13 cellular contexts compared by ENCODE assay signal in the genomic region with DNA sequence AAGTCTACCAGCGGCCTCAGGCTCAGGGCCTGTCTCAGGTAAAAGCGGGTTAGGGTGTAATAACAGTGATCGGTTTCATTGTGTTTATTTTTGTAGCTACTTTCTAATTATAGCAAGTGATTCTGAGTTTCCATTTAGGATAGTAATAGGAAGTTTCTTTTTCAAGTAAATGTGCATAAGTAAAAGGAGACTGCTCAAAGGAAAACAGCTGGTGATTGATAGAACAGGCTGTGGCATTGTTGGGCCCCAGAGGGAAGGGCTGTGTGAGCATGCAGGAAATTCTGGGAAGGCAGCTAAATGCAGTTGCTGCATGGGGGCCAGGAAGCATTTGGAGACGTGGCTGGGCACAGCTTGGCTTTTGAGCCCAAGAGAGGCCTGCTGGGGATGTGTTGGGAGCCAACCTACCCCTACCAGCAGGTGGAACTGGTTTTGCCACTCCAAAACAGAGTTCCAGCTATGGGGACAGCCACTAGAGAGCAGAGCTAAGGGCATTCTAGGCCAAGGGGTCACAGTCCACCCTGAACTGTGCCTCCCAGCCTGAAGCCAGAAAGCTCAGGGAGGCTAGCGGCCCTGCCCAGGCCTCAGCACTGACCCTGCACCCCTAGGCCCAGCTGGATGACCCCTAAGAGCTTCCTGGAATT. TPM values are rescaled to one million over a fixed set of nuclear protein-coding genes. Genes with fewer than 3 reads are reported as not detected.
DNase-seq lines count a peak whose midpoint lies in the region; ATAC-seq, FAIRE-seq and TF ChIP-seq lines count a peak whose summit lies in the region.
"Had no signal": no experiment of that assay in that cellular context is flagged by ENCODE, and none has a peak within 500 bp of the region (broad histone marks: within the 10 kb centered on the region; RNA-seq: fewer than 3 reads in every experiment).

No MANE protein-coding gene starts in this region.

- H3K36me3 ChIP-seq in naive thymus-derived CD4-positive, alpha-beta T cell (ENCODE audit: control insufficient read depth in 2 of 3, insufficient read depth in 3 of 3, low read length in 3 of 3), result peaks cover 12 to 37% (median 21%) of the 10 kb centered on the region in 3 experiments
- no peaks in the 10 kb centered on the region for H3K36me3 ChIP-seq in small intestine (ENCODE audit: control insufficient read depth in 2 of 2, insufficient read depth in 2 of 2, low read length in 2 of 2)

- intact Hi-C loops in CD14-positive monocyte (cut with micrococcal nuclease), result loop anchor here in 1 of 2 donors (5.0 to 10.0 kb wide), 3 partner anchors 121 to 456 kb away; partner anchors contain the start of genes BRD7 and NKD1
- intact Hi-C loops in dendritic cell treated with granulocyte-macrophage colony-stimulating factor and Interleukin-4, amounts not matched to agents 40 ng/mL and 50 ng/mL, for 4 days (cut with micrococcal nuclease), result loop anchor here (5.0 to 10.0 kb wide), 4 partner anchors 121 to 646 kb away; partner anchors contain the start of genes BRD7 and NKD1
- intact Hi-C loops in naive thymus-derived CD4-positive, alpha-beta T cell (cut with micrococcal nuclease), result no loop called here

- peaks cover 17 to 21% (median 19%) of the 10 kb centered on the region in 7 donors for H3K9me3 Mint-ChIP-seq in CD14-positive monocyte
- H3K9me3 Mint-ChIP-seq in dendritic cell treated with granulocyte-macrophage colony-stimulating factor and Interleukin-4, amounts not matched to agents 40 ng/mL and 50 ng/mL, for 4 days, result peaks cover 21% of the 10 kb centered on the region
- peaks cover 0 to 21% (median 14%) of the 10 kb centered on the region in 11 donors for H3K9me3 Mint-ChIP-seq in naive thymus-derived CD4-positive, alpha-beta T cell

- H3K27me3 Mint-ChIP-seq in CD14-positive monocyte (ENCODE audit: low read depth in 3 of 3), result peaks cover 0 to 1% (median 0%) of the 10 kb centered on the region in 3 donors
- no peaks in the 10 kb centered on the region for H3K27me3 Mint-ChIP-seq in dendritic cell treated with granulocyte-macrophage colony-stimulating factor and Interleukin-4, amounts not matched to agents 40 ng/mL and 50 ng/mL, for 4 days
- H3K27me3 Mint-ChIP-seq in naive thymus-derived CD4-positive, alpha-beta T cell, result no peaks in the 10 kb centered on the region

- H3K4me1 ChIP-seq in naive thymus-derived CD4-positive, alpha-beta T cell (ENCODE audit: control insufficient read depth in 2 of 2, insufficient read depth in 2 of 2, low read length in 2 of 2), result peaks cover 17% of the 10 kb centered on the region in 2 donors
- no peaks in the 10 kb centered on the region for H3K4me1 ChIP-seq in small intestine (ENCODE audit: control insufficient read depth in 2 of 2, insufficient read depth in 1 of 2, low read depth in 1 of 2, low read length in 1 of 2)

- no peak overlapping the region for H3K4me3 ChIP-seq in naive thymus-derived CD4-positive, alpha-beta T cell (ENCODE audit: low read length)
- no peak overlapping the region for H3K4me3 ChIP-seq in small intestine (ENCODE audit: low read depth in 1 of 2, low read length in 2 of 2)
- H3K4me3 ChIP-seq: K562 had no signal

- TF ChIP-seq CTCF in CD14-positive monocyte (IDR thresholded peaks at IDR 0.05) (no peak), GM13977 (IDR thresholded peaks at IDR 0.05; ENCODE audit: extremely low read depth, insufficient read depth, missing control alignments) (peak; percentile 6)

- in situ Hi-C loops in GM13977 (cut with MboI; ENCODE audit: low pct_unique_long_range_greater_than_20kb, low sequenced_read_pairs, unreplicated experiment), result loop anchor here (10.0 kb wide), 1 partner anchor 304 kb away; the partner anchor contains the start of gene BRD7

- no peak overlapping the region for H3K4me3 Mint-ChIP-seq in CD14-positive monocyte
- H3K4me3 Mint-ChIP-seq in dendritic cell treated with granulocyte-macrophage colony-stimulating factor and Interleukin-4, amounts not matched to agents 40 ng/mL and 50 ng/mL, for 4 days, result no peak overlapping the region
- peak overlapping the region in 3 of 10 donors; percentile 13 to 83 (median 81) for H3K4me3 Mint-ChIP-seq in naive thymus-derived CD4-positive, alpha-beta T cell

- 49 to 64% (median 57%) methylated on average over 5 of the region's 5 CpGs for WGBS in small intestine, 3 donors

- H3K36me3 Mint-ChIP-seq in CD14-positive monocyte, result peaks cover 51 to 54% of the 10 kb centered on the region in 2 donors
- H3K36me3 Mint-ChIP-seq in dendritic cell treated with granulocyte-macrophage colony-stimulating factor and Interleukin-4, amounts not matched to agents 40 ng/mL and 50 ng/mL, for 4 days (ENCODE audit: low read depth), result peaks cover 70% of the 10 kb centered on the region
- H3K36me3 Mint-ChIP-seq in naive thymus-derived CD4-positive, alpha-beta T cell, result peaks cover 14 to 69% (median 40%) of the 10 kb centered on the region in 5 donors

- H3K27me3 ChIP-seq in naive thymus-derived CD4-positive, alpha-beta T cell (ENCODE audit: control insufficient read depth in 2 of 2, insufficient read depth in 2 of 2, low read length in 2 of 2), result no peaks in the 10 kb centered on the region
- H3K27me3 ChIP-seq in small intestine (ENCODE audit: control insufficient read depth in 2 of 2, insufficient read depth in 2 of 2, low read length in 2 of 2), result no peaks in the 10 kb centered on the region

- CTCF ChIA-PET in naive thymus-derived CD4-positive, alpha-beta T cell (lab: Charles Lee), result interaction anchor here (0.5 to 15.0 kb wide), 17 partner anchors 11 to 457 kb away, joined by 3 to 225 read pairs (median 6); partner anchors contain the start of genes CYLD and SNX20

- ATAC-seq in naive thymus-derived CD4-positive, alpha-beta T cell, result no peak
- ATAC-seq in GM21576 (IDR thresholded peaks at IDR 0.05; ENCODE audit: unreplicated experiment), result no peak
- ATAC-seq in HG03342 (IDR thresholded peaks at IDR 0.05; ENCODE audit: unreplicated experiment), result no peak
- ATAC-seq: K562, right cardiac atrium had no signal

- no peak for FAIRE-seq in small intestine (lab: Jason Lieb, UNC)
- FAIRE-seq: K562 had no signal

- peaks cover 41% of the 10 kb centered on the region for H3K4me1 Mint-ChIP-seq in CD14-positive monocyte
- H3K4me1 Mint-ChIP-seq in dendritic cell treated with granulocyte-macrophage colony-stimulating factor and Interleukin-4, amounts not matched to agents 40 ng/mL and 50 ng/mL, for 4 days (ENCODE audit: low read depth), result peaks cover 52% of the 10 kb centered on the region
- peaks cover 35 to 54% (median 52%) of the 10 kb centered on the region in 7 donors for H3K4me1 Mint-ChIP-seq in naive thymus-derived CD4-positive, alpha-beta T cell

- H3K27ac ChIP-seq in naive thymus-derived CD4-positive, alpha-beta T cell (ENCODE audit: low read depth, low read length), result peak overlapping the region; percentile 66
- H3K27ac ChIP-seq in small intestine (ENCODE audit: low read depth in 1 of 2, low read length in 1 of 2), result no peak overlapping the region

- POLR2A ChIA-PET in naive thymus-derived CD4-positive, alpha-beta T cell (lab: Charles Lee), result interaction anchor here (0.5 to 5.1 kb wide), 11 partner anchors 9 to 473 kb away, joined by 3 to 53 read pairs (median 4); partner anchors contain the start of genes CYLD and SNX20

- peak overlapping the region; percentile 61 to 94 (median 93) for H3K27ac Mint-ChIP-seq in CD14-positive monocyte
- H3K27ac Mint-ChIP-seq in dendritic cell treated with granulocyte-macrophage colony-stimulating factor and Interleukin-4, amounts not matched to agents 40 ng/mL and 50 ng/mL, for 4 days, result peak overlapping the region; percentile 45
- H3K27ac Mint-ChIP-seq in naive thymus-derived CD4-positive, alpha-beta T cell, result peak overlapping the region; percentile 93 to 97 (median 95)

- DNase-seq in CD14-positive monocyte (ENCODE audit: low spot score), result no peak
- DNase-seq in GM13977 (ENCODE audit: low spot score), result no peak
- no peak for DNase-seq in naive thymus-derived CD4-positive, alpha-beta T cell
- no peak for DNase-seq in small intestine
- DNase-seq in NK-92 (lab: John Stamatoyannopoulos, UW; ENCODE audit: unreplicated experiment), result no peak
- DNase-seq: activated CD4-positive, alpha-beta T cell treated with anti-CD3 and anti-CD28 coated beads for 4 hours; NCI-H226; right cardiac atrium; SHP77 had no signal

- peaks cover 5 to 20% (median 9%) of the 10 kb centered on the region in 3 experiments for H3K9me3 ChIP-seq in naive thymus-derived CD4-positive, alpha-beta T cell (ENCODE audit: control insufficient read depth in 2 of 3, low read length in 3 of 3)
- H3K9me3 ChIP-seq in small intestine (ENCODE audit: control insufficient read depth, low read depth), result no peaks in the 10 kb centered on the region

RNA-seq across cellular contexts. Expression of gene SNX20, which starts 12.6 kb away (rescaled TPM):
- polyA plus RNA-seq in CD14-positive monocyte (10 to 100 TPM; 51.0 to 83.2 TPM), small intestine (1 to 10 TPM in 2 of 3 donors, under 1 TPM in 1; 0.22 to 3.0 (median 1.0) TPM)
- total RNA-seq in naive thymus-derived CD4-positive, alpha-beta T cell, result 10 to 100 TPM; 32.4 to 94.9 (median 70.8) TPM
- 10 to 100 TPM; 62.6 to 96.1 TPM for polyA plus RNA-seq in naive thymus-derived CD4-positive, alpha-beta T cell
- polyA plus RNA-seq: K562 had no signal

RNA-seq across cellular contexts. Expression of gene NOD2, which starts 24.9 kb away (rescaled TPM):
- polyA plus RNA-seq in CD14-positive monocyte (10 to 100 TPM; 18.5 to 29.7 TPM), small intestine (under 1 TPM in 2 of 3 donors, not detected in 1; 0.54 to 0.58 TPM)
- 10 to 100 TPM in 2 of 5 experiments, 1 to 10 TPM in 1, under 1 TPM in 2; 0.49 to 40.5 (median 4.8) TPM for total RNA-seq in naive thymus-derived CD4-positive, alpha-beta T cell
- under 1 TPM; 0.06 TPM for polyA plus RNA-seq in naive thymus-derived CD4-positive, alpha-beta T cell
- polyA plus RNA-seq: K562 had no signal

Comparison
In these comparisons a context has a peak if more than half of its experiments do, and no peak if none do; other contexts are left out.
1. H3K27ac Mint-ChIP-seq: peak in every context shown above with its lines; median percentile 95 in naive thymus-derived CD4-positive, alpha-beta T cell; 93 in CD14-positive monocyte; 45 in dendritic cell treated with granulocyte-macrophage colony-stimulating factor and Interleukin-4, amounts not matched to agents 40 ng/mL and 50 ng/mL, for 4 days.
2. RNA of gene SNX20, which starts 12.6 kb away (polyA plus RNA-seq): 62.6 to 96.1 TPM in naive thymus-derived CD4-positive, alpha-beta T cell and 51.0 to 83.2 TPM in CD14-positive monocyte; 0.22 to 3.0 TPM in small intestine; every median in the first group is over 10 times any median in the second.
3. RNA of gene NOD2, which starts 24.9 kb away (polyA plus RNA-seq): 18.5 to 29.7 TPM in CD14-positive monocyte; 0.54 to 0.58 TPM in small intestine and 0.06 TPM in naive thymus-derived CD4-positive, alpha-beta T cell; every median in the first group is over 10 times any median in the second.